1 cellular context compared by ENCODE assay signal in genomic region chr6:149032599-149033405, GRCh38.
TF ChIP-seq lines count a peak whose summit lies in the region.

No MANE protein-coding gene starts in this region.

TF ChIP-seq in HepG2, 621 proteins besides CTCF, POLR2A, EP300 and RAD21 (continued from another document and continues in another):
- no peak for TF ChIP-seq FOXP1 (IDR thresholded peaks at IDR 0.05)
- peak; percentile 50; the same call in 1 of the 2 replicates for TF ChIP-seq FOXP1 (CRISPR knock-in tag; IDR thresholded peaks at IDR 0.05)
- TF ChIP-seq ZNF614 (CRISPR knock-in tag; IDR thresholded peaks at IDR 0.05; ENCODE audit: borderline replicate concordance), result peak; percentile 46; the same call in 1 of the 2 replicates
- no peak for TF ChIP-seq ZSCAN22 (CRISPR knock-in tag; IDR thresholded peaks at IDR 0.05)
- no peak for TF ChIP-seq ZBTB25 (CRISPR knock-in tag; IDR thresholded peaks at IDR 0.05)
- no peak for TF ChIP-seq ZNF350 (CRISPR knock-in tag; IDR thresholded peaks at IDR 0.05; ENCODE audit: borderline replicate concordance, low read depth)
- TF ChIP-seq ZNF275 (CRISPR knock-in tag; IDR thresholded peaks at IDR 0.05; ENCODE audit: borderline replicate concordance), result no peak
- no peak for TF ChIP-seq ZC3H4 (CRISPR knock-in tag; IDR thresholded peaks at IDR 0.05; ENCODE audit: borderline replicate concordance)
- TF ChIP-seq ZNF460 (CRISPR knock-in tag; IDR thresholded peaks at IDR 0.05; ENCODE audit: borderline replicate concordance), result no peak
- no peak for TF ChIP-seq NFKB2 (CRISPR knock-in tag; IDR thresholded peaks at IDR 0.05; ENCODE audit: borderline replicate concordance)
- peak; percentile 89 for TF ChIP-seq GFI1 (CRISPR knock-in tag; IDR thresholded peaks at IDR 0.05; ENCODE audit: borderline replicate concordance)
- TF ChIP-seq ZHX1 (CRISPR knock-in tag; IDR thresholded peaks at IDR 0.05; ENCODE audit: low read depth), result peak; percentile 68; the same call in 1 of the 2 replicates
- TF ChIP-seq ZNF496 (CRISPR knock-in tag; IDR thresholded peaks at IDR 0.05; ENCODE audit: insufficient replicate concordance), result no peak
- TF ChIP-seq BRF2 (CRISPR knock-in tag; IDR thresholded peaks at IDR 0.05), result peak; percentile 77; the same call in 1 of the 2 replicates
- no peak for TF ChIP-seq SMARCC2 (IDR thresholded peaks at IDR 0.05)
- TF ChIP-seq MLXIP (CRISPR knock-in tag; IDR thresholded peaks at IDR 0.05; ENCODE audit: borderline replicate concordance), result no peak; the same call in 1 of the 2 replicates
- 0 out of 2 replicates have a peak, but pooled peaks have one; percentile 45 for TF ChIP-seq ZBTB33 (CRISPR knock-in tag; IDR thresholded peaks at IDR 0.05)
- peak; percentile 27; the same call in 1 of the 2 replicates for TF ChIP-seq PRDM10 (CRISPR knock-in tag; IDR thresholded peaks at IDR 0.05; ENCODE audit: low read depth)
- no peak for TF ChIP-seq CBX5 (CRISPR knock-in tag; IDR thresholded peaks at IDR 0.05; ENCODE audit: borderline replicate concordance)
- no peak for TF ChIP-seq ZNF280B (CRISPR knock-in tag; IDR thresholded peaks at IDR 0.05; ENCODE audit: borderline replicate concordance)
- no peak for TF ChIP-seq IKZF4 (CRISPR knock-in tag; IDR thresholded peaks at IDR 0.05; ENCODE audit: borderline replicate concordance, low read depth, not compliant biosample characterization)
- 0 out of 2 replicates have a peak, but pooled peaks have one; percentile 60 for TF ChIP-seq MAFG (CRISPR knock-in tag; IDR thresholded peaks at IDR 0.05)
- no peak for TF ChIP-seq ZNF839 (CRISPR knock-in tag; IDR thresholded peaks at IDR 0.05; ENCODE audit: borderline replicate concordance)
- no peak for TF ChIP-seq ZNF263 (CRISPR knock-in tag; IDR thresholded peaks at IDR 0.05)
- TF ChIP-seq DMTF1 (CRISPR knock-in tag; IDR thresholded peaks at IDR 0.05), result no peak
- no peak for TF ChIP-seq E2F2 (CRISPR knock-in tag; IDR thresholded peaks at IDR 0.05; ENCODE audit: borderline replicate concordance)
- TF ChIP-seq ZNF780A (CRISPR knock-in tag; IDR thresholded peaks at IDR 0.05), result no peak
- TF ChIP-seq IRF2 (CRISPR knock-in tag; IDR thresholded peaks at IDR 0.05), result 0 out of 2 replicates have a peak, but pooled peaks have one; percentile 12
- TF ChIP-seq ATF2 (CRISPR knock-in tag; IDR thresholded peaks at IDR 0.05), result peak; percentile 67; the same call in 1 of the 2 replicates
- no peak for TF ChIP-seq TAF15 (IDR thresholded peaks at IDR 0.05; ENCODE audit: low read depth, low read length, poor library complexity, severe bottlenecking)
- 0 out of 2 replicates have a peak, but pooled peaks have one; percentile 14 for TF ChIP-seq ZMYM2 (CRISPR knock-in tag; IDR thresholded peaks at IDR 0.05)
- TF ChIP-seq MYC (CRISPR knock-in tag; IDR thresholded peaks at IDR 0.05; ENCODE audit: borderline replicate concordance), result no peak
- TF ChIP-seq POGZ (CRISPR knock-in tag; IDR thresholded peaks at IDR 0.05), result peak; percentile 28; the same call in 1 of the 2 replicates
